9 cellular contexts compared by ENCODE assay signal in genomic region chr3:120451670-120452220, GRCh38. TPM values are rescaled to one million over a fixed set of nuclear protein-coding genes. Genes with fewer than 3 reads are reported as not detected.
A peak's percentile ranks its signal among the peaks of the same experiment; 100 is the strongest.
DNase-seq lines count a peak whose midpoint lies in the region; ATAC-seq and TF ChIP-seq lines count a peak whose summit lies in the region.
"Had no signal": no experiment of that assay in that cellular context is flagged by ENCODE, and none has a peak within 500 bp of the region (broad histone marks: within the 10 kb centered on the region; RNA-seq: fewer than 3 reads in every experiment).

No MANE protein-coding gene starts in this region.

- H3K4me1 Mint-ChIP-seq in activated CD4-positive, alpha-beta T cell treated with anti-CD3 and anti-CD28 coated beads, Interleukin-2, amount 10 ng/mL, durations not matched to agents 24 days and 14 days, result peaks cover 7% of the 10 kb centered on the region

- no peak for TF ChIP-seq CTCF in astrocyte of the cerebellum (IDR thresholded peaks at IDR 0.05; ENCODE audit: low read depth, low read length, missing control alignments)

- H3K27ac Mint-ChIP-seq in activated CD4-positive, alpha-beta T cell treated with anti-CD3 and anti-CD28 coated beads, Interleukin-2, amount 10 ng/mL, durations not matched to agents 24 days and 14 days, result no peak overlapping the region

- peaks cover 52% of the 10 kb centered on the region for H3K27me3 Mint-ChIP-seq in activated CD4-positive, alpha-beta T cell treated with anti-CD3 and anti-CD28 coated beads, Interleukin-2, amount 10 ng/mL, durations not matched to agents 24 days and 14 days

- H3K9me3 Mint-ChIP-seq in activated CD4-positive, alpha-beta T cell treated with anti-CD3 and anti-CD28 coated beads, Interleukin-2, amount 10 ng/mL, durations not matched to agents 24 days and 14 days, result no peaks in the 10 kb centered on the region

- in situ Hi-C loops in astrocyte of the cerebellum (cut with HindIII; ENCODE audit: low sequenced_read_pairs), result no loop called here

- intact Hi-C loops in activated CD4-positive, alpha-beta T cell treated with anti-CD3 and anti-CD28 coated beads, Interleukin-2, amount 10 ng/mL, durations not matched to agents 24 days and 14 days (cut with micrococcal nuclease), result no loop called here

- H3K36me3 Mint-ChIP-seq in activated CD4-positive, alpha-beta T cell treated with anti-CD3 and anti-CD28 coated beads, Interleukin-2, amount 10 ng/mL, durations not matched to agents 24 days and 14 days (ENCODE audit: low read depth), result no peaks in the 10 kb centered on the region

- DNase-seq in activated CD4-positive, alpha-beta T cell treated with anti-CD3 and anti-CD28 coated beads, Interleukin-2, amount 10 ng/mL, durations not matched to agents 24 days and 14 days, result no peak
- no peak for DNase-seq in activated CD4-positive, alpha-beta T cell treated with anti-CD3 and anti-CD28 coated beads for 4 hours
- DNase-seq in astrocyte of the cerebellum (ENCODE audit: low read depth) (no peak), left lobe of liver (ENCODE audit: low spot score) (peak; percentile 26), superior temporal gyrus (ENCODE audit: extremely low spot score) (peak; percentile 15)
- DNase-seq in stimulated activated CD4-positive, alpha-beta T cell treated with anti-CD3 and anti-CD28 coated beads, Interleukin-15, amount 100 ng/mL, for 24 hours, result no peak
- DNase-seq: BE2C had no signal

- peak overlapping the region; percentile 63 for H3K4me3 Mint-ChIP-seq in activated CD4-positive, alpha-beta T cell treated with anti-CD3 and anti-CD28 coated beads, Interleukin-2, amount 10 ng/mL, durations not matched to agents 24 days and 14 days

- no peak for ATAC-seq in left lobe of liver
- no peak for ATAC-seq in GM21717 (IDR thresholded peaks at IDR 0.05; ENCODE audit: unreplicated experiment)
- ATAC-seq in GM18907 (IDR thresholded peaks at IDR 0.05; ENCODE audit: unreplicated experiment), result no peak

- H3K4me3 ChIP-seq in astrocyte of the cerebellum (ENCODE audit: low read depth, low read length), result peak overlapping the region; percentile 97

RNA-seq across cellular contexts. Expression of gene FSTL1, which starts 1.0 kb away (rescaled TPM):
- total RNA-seq in activated CD4-positive, alpha-beta T cell treated with anti-CD3 and anti-CD28 coated beads, Interleukin-2, amount 10 ng/mL, durations not matched to agents 24 days and 14 days, result 0.12 and 0.26 TPM in 2 replicates
- 46.9 TPM for total RNA-seq in left lobe of liver

Comparison
In these comparisons a context has a peak if more than half of its experiments do, and no peak if none do; other contexts are left out.
1. DNase-seq: peak in left lobe of liver (single experiment) and superior temporal gyrus (single experiment); none in activated CD4-positive, alpha-beta T cell treated with anti-CD3 and anti-CD28 coated beads, Interleukin-2, amount 10 ng/mL, durations not matched to agents 24 days and 14 days (single experiment), activated CD4-positive, alpha-beta T cell treated with anti-CD3 and anti-CD28 coated beads for 4 hours (0 of 2), astrocyte of the cerebellum (single experiment) and stimulated activated CD4-positive, alpha-beta T cell treated with anti-CD3 and anti-CD28 coated beads, Interleukin-15, amount 100 ng/mL, for 24 hours (single experiment).
2. RNA of gene FSTL1, which starts 1.0 kb away (total RNA-seq): 46.9 TPM in left lobe of liver (single experiment); 0.12 to 0.26 TPM in activated CD4-positive, alpha-beta T cell treated with anti-CD3 and anti-CD28 coated beads, Interleukin-2, amount 10 ng/mL, durations not matched to agents 24 days and 14 days; every median in the first group is over 10 times any median in the second.